ENCODE assay signal across 27 cellular contexts in the genomic region with DNA sequence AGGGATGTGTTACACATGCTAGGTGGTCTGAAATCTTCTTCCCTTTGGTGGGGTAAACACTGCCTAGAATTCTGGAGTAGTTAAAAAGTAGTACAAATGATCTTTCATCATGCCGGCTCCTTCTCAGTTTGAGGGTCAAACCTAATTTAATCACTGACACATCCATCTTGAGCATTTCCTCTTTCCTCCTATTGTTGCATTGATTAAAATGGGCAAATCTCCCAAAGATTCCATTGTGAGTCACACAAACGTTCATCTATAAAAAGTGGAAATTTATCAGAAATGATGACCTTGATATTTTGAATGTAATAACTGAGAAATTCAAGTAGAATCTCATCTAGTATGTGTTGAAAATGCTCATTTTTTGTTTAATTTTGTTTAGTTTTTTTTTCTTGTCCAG.
"Had no signal": no experiment of that assay in that cellular context is flagged by ENCODE, and none has a peak within 500 bp of the region (broad histone marks: within the 10 kb centered on the region; RNA-seq: fewer than 3 reads in every experiment).

No MANE protein-coding gene starts in this region.

- H3K4me3 ChIP-seq: neural progenitor cell, ovary, psoas muscle, right lobe of liver, sigmoid colon, suprapubic skin, testis, tibial artery, transverse colon, upper lobe of right lung, uterus had no signal

- ATAC-seq: naive thymus-derived CD4-positive, alpha-beta T cell; natural killer cell; psoas muscle; right cardiac atrium; right lobe of liver; stimulated activated effector memory CD8-positive, alpha-beta T cell treated with anti-CD3 and anti-CD28 coated beads, Interleukin-12 subunit alpha, Interleukin-12 subunit beta, amount 100 ng/mL, for 72 hours; stimulated activated naive CD8-positive, alpha-beta T cell treated with anti-CD3 and anti-CD28 coated beads, Interleukin-15, amount 100 ng/mL, for 72 hours; stimulated activated naive CD8-positive, alpha-beta T cell treated with anti-CD3 and anti-CD28 coated beads, Interleukin-15, Interleukin-2, amounts not matched to agents 100 U/mL and 50 U/mL, for 24 hours; upper lobe of right lung had no signal

- H3K4me2 ChIP-seq: neural progenitor cell had no signal

- H3K9me3 ChIP-seq: ovary, psoas muscle, right lobe of liver, sigmoid colon, suprapubic skin, testis, tibial artery, transverse colon, uterus had no signal

- FAIRE-seq: small intestine had no signal

- H3K4me1 ChIP-seq: neural progenitor cell, psoas muscle, right lobe of liver, sigmoid colon, suprapubic skin, testis, tibial artery, transverse colon, upper lobe of right lung, uterus had no signal

- H2AFZ ChIP-seq: neural progenitor cell had no signal

- H3K27me3 ChIP-seq: neural progenitor cell, ovary, right lobe of liver, sigmoid colon, suprapubic skin, testis, tibial artery, transverse colon, upper lobe of right lung, uterus had no signal

- H3K36me3 ChIP-seq: neural progenitor cell, ovary, right lobe of liver, sigmoid colon, suprapubic skin, tibial artery, transverse colon, upper lobe of right lung, uterus had no signal

- H3K79me2 ChIP-seq: parathyroid adenoma had no signal

- H3K9ac ChIP-seq: neural progenitor cell, parathyroid adenoma had no signal

- DNase-seq: naive thymus-derived CD4-positive, alpha-beta T cell; natural killer cell; occipital lobe; ovary; posterior cingulate gyrus; psoas muscle; right cardiac atrium; right lobe of liver; sigmoid colon; small intestine; stimulated activated CD4-positive, alpha-beta T cell treated with anti-CD3 and anti-CD28 coated beads, Interleukin-15, amount 100 ng/mL, for 24 hours; stimulated activated CD4-positive, alpha-beta T cell treated with anti-CD3 and anti-CD28 coated beads, Interleukin-2, amount 100 ng/mL, for 24 hours; stimulated activated CD4-positive, alpha-beta T cell treated with anti-CD3 and anti-CD28 coated beads, Interleukin-2, amount 100 ng/mL, for 48 hours; stimulated activated CD4-positive, alpha-beta T cell treated with anti-CD3 and anti-CD28 coated beads, Interleukin-4, amount 100 ng/mL, for 24 hours; stimulated activated naive CD4-positive, alpha-beta T cell; stimulated activated naive CD8-positive, alpha-beta T cell treated with anti-CD3 and anti-CD28 coated beads, Interleukin-15, amount 100 ng/mL, for 72 hours; stimulated activated naive CD8-positive, alpha-beta T cell treated with anti-CD3 and anti-CD28 coated beads, Interleukin-15, Interleukin-2, amounts not matched to agents 100 U/mL and 50 U/mL, for 24 hours; substantia nigra; testis; tibial artery; transverse colon; upper lobe of right lung; uterus had no signal

- H3K27ac ChIP-seq: neural progenitor cell, ovary, parathyroid adenoma, psoas muscle, right lobe of liver, sigmoid colon, suprapubic skin, testis, tibial artery, transverse colon, upper lobe of right lung, uterus had no signal
